In genomic region chr13:72782717-72783116, GRCh38 we compare ENCODE assay signal across 8 cellular contexts. TPM values are rescaled to one million over a fixed set of nuclear protein-coding genes. Genes with fewer than 3 reads are reported as not detected.
A peak's percentile ranks its signal among the peaks of the same experiment; 100 is the strongest.
DNase-seq lines count a peak whose midpoint lies in the region; ATAC-seq, FAIRE-seq and TF ChIP-seq lines count a peak whose summit lies in the region.

No MANE protein-coding gene starts in this region.

- no peaks in the 10 kb centered on the region for H3K9me3 Mint-ChIP-seq in neural progenitor cell

- peaks cover 15% of the 10 kb centered on the region for H4K20me1 ChIP-seq in neural progenitor cell (ENCODE audit: low read depth)

- peaks cover 28% of the 10 kb centered on the region for H3K4me1 Mint-ChIP-seq in neural progenitor cell

- no peak overlapping the region for H3K27ac ChIP-seq in ectodermal cell (ENCODE audit: insufficient read depth, low read depth, low read length, poor library complexity, severe bottlenecking)
- H3K27ac ChIP-seq in neural progenitor cell, result no peak overlapping the region

- peak overlapping the region; percentile 94 for H3K4me2 ChIP-seq in neural progenitor cell

- no peak overlapping the region for H2AFZ ChIP-seq in neural progenitor cell (replicated peaks)

- H3K79me2 ChIP-seq in neural progenitor cell (ENCODE audit: low read depth), result peaks cover 96% of the 10 kb centered on the region

- FAIRE-seq in GM12892 (lab: Jason Lieb, UNC), result no peak

- H3K9ac ChIP-seq in NT2/D1 (ENCODE audit: insufficient read length, low read depth) (peak overlapping the region; percentile 78), neural progenitor cell (peak overlapping the region; percentile 46)

- TF ChIP-seq POLR2A in GM12892 (IDR thresholded peaks at IDR 0.05; ENCODE audit: low read depth, low read length), result no peak

- H3K4me3 Mint-ChIP-seq in neural progenitor cell, result peak overlapping the region; percentile 99

- peaks cover 5% of the 10 kb centered on the region for H3F3A ChIP-seq in neural progenitor cell (ENCODE audit: low read depth)

- peak overlapping the region; percentile 97 for H3K27ac Mint-ChIP-seq in neural progenitor cell

- DNase-seq in GM12864 (ENCODE audit: low read depth) (no peak), NT2/D1 (ENCODE audit: low read depth, low spot score) (no peak), neural progenitor cell (ENCODE audit: low spot score) (peak; percentile 2), iPS-NIHi7 (ENCODE audit: extremely low spot score) (no peak), GM12892 (ENCODE audit: insufficient read length) (no peak)

- ATAC-seq in HG03342 (IDR thresholded peaks at IDR 0.05; ENCODE audit: unreplicated experiment), result no peak
- no peak for ATAC-seq in GM18498 (IDR thresholded peaks at IDR 0.05; ENCODE audit: unreplicated experiment)

- 16 to 25% methylated on average over 2 to 4 of the region's 7 CpGs for WGBS in ectodermal cell, 2 experiments

- no peaks in the 10 kb centered on the region for H3K4me1 ChIP-seq in NT2/D1 (ENCODE audit: insufficient read depth, insufficient read length)
- no peaks in the 10 kb centered on the region for H3K4me1 ChIP-seq in ectodermal cell (ENCODE audit: control insufficient read depth, insufficient read depth, low read length)
- H3K4me1 ChIP-seq in neural progenitor cell, result peaks cover 12% of the 10 kb centered on the region

- H3K27me3 ChIP-seq in NT2/D1 (ENCODE audit: insufficient read depth, insufficient read length), result no peaks in the 10 kb centered on the region
- H3K27me3 ChIP-seq in ectodermal cell (ENCODE audit: control insufficient read depth, insufficient read depth, low read length, poor library complexity, severe bottlenecking), result no peaks in the 10 kb centered on the region
- H3K27me3 ChIP-seq in neural progenitor cell, result no peaks in the 10 kb centered on the region

- H3K36me3 ChIP-seq in NT2/D1 (ENCODE audit: insufficient read depth, insufficient read length, low read length) (peaks cover 38% of the 10 kb centered on the region), ectodermal cell (ENCODE audit: control insufficient read depth, insufficient read depth, low read length) (peaks cover 5% of the 10 kb centered on the region), neural progenitor cell (peaks cover 10% of the 10 kb centered on the region)

- TF ChIP-seq CTCF in GM12864 (IDR thresholded peaks at IDR 0.05; ENCODE audit: low read depth, low read length, missing control alignments) (no peak), neural progenitor cell (IDR thresholded peaks at IDR 0.05) (no peak)

- no peaks in the 10 kb centered on the region for H3K9me3 ChIP-seq in NT2/D1 (ENCODE audit: insufficient read depth, low read length)
- H3K9me3 ChIP-seq in ectodermal cell (ENCODE audit: control insufficient read depth, low read length), result no peaks in the 10 kb centered on the region
- H3K9me3 ChIP-seq in neural progenitor cell (ENCODE audit: low read depth), result no peaks in the 10 kb centered on the region

- peaks cover 16% of the 10 kb centered on the region for H3K36me3 Mint-ChIP-seq in neural progenitor cell

- peak overlapping the region; percentile 89 for H3K4me3 ChIP-seq in GM12864 (ENCODE audit: low read depth, low read length)
- H3K4me3 ChIP-seq in NT2/D1 (ENCODE audit: insufficient read length, low read depth), result peak overlapping the region; percentile 92
- peak overlapping the region; percentile 77 for H3K4me3 ChIP-seq in ectodermal cell (ENCODE audit: insufficient read depth, low read depth, low read length)
- H3K4me3 ChIP-seq in neural progenitor cell, result peak overlapping the region; percentile 86

- peaks cover 3% of the 10 kb centered on the region for H3K27me3 Mint-ChIP-seq in neural progenitor cell (ENCODE audit: insufficient read depth, low read depth)

RNA-seq across cellular contexts. Expression of gene PIBF1, which starts 0.8 kb away (rescaled TPM):
- 19.3 TPM for polyA plus RNA-seq in ectodermal cell (2013, experiment 1 of 4)
- 20.5 TPM for polyA plus RNA-seq in ectodermal cell (2013, experiment 2 of 4)
- 24.2 TPM for polyA plus RNA-seq in ectodermal cell (2013, experiment 3 of 4)
- polyA plus RNA-seq in ectodermal cell (2013, experiment 4 of 4), result 22.1 TPM
- total RNA-seq in neural progenitor cell (ENCODE audit: low replicate concordance), result 23.5 and 44.8 TPM in 2 replicates
- 19.6 TPM for polyA plus RNA-seq in GM12892 (2012; ENCODE audit: missing spikeins)

RNA-seq across cellular contexts. Expression of gene DIS3, which starts 1.0 kb away (rescaled TPM):
- 41.8 TPM for polyA plus RNA-seq in ectodermal cell (2013, experiment 1 of 4)
- polyA plus RNA-seq in ectodermal cell (2013, experiment 2 of 4), result 46.5 TPM
- 35.7 TPM for polyA plus RNA-seq in ectodermal cell (2013, experiment 3 of 4)
- polyA plus RNA-seq in ectodermal cell (2013, experiment 4 of 4), result 38.0 TPM
- total RNA-seq in neural progenitor cell (ENCODE audit: low replicate concordance), result 39.1 and 62.0 TPM in 2 replicates
- 36.1 TPM for polyA plus RNA-seq in GM12892 (2012; ENCODE audit: missing spikeins)

RNA-seq across cellular contexts. Expression of gene BORA, which starts 55.0 kb away (rescaled TPM):
- polyA plus RNA-seq in ectodermal cell (2013, experiment 1 of 4), result 30.8 TPM
- 30.2 TPM for polyA plus RNA-seq in ectodermal cell (2013, experiment 2 of 4)
- 28.4 TPM for polyA plus RNA-seq in ectodermal cell (2013, experiment 3 of 4)
- polyA plus RNA-seq in ectodermal cell (2013, experiment 4 of 4), result 28.6 TPM
- total RNA-seq in neural progenitor cell (ENCODE audit: low replicate concordance), result 51.9 and 52.0 TPM in 2 replicates
- 13.8 TPM for polyA plus RNA-seq in GM12892 (2012; ENCODE audit: missing spikeins)

RNA-seq across cellular contexts. Expression of gene MZT1, which starts 55.3 kb away (rescaled TPM):
- polyA plus RNA-seq in ectodermal cell (2013, experiment 1 of 4), result 41.9 TPM
- 37.6 TPM for polyA plus RNA-seq in ectodermal cell (2013, experiment 2 of 4)
- polyA plus RNA-seq in ectodermal cell (2013, experiment 3 of 4), result 37.7 TPM
- polyA plus RNA-seq in ectodermal cell (2013, experiment 4 of 4), result 40.3 TPM
- 63.5 and 80.3 TPM in 2 replicates for total RNA-seq in neural progenitor cell (ENCODE audit: low replicate concordance)
- polyA plus RNA-seq in GM12892 (2012; ENCODE audit: missing spikeins), result 28.3 TPM
